19 cellular contexts compared by ENCODE assay signal in genomic region chr7:147539685-147540084, GRCh38.
DNase-seq lines count a peak whose midpoint lies in the region; ATAC-seq, FAIRE-seq and TF ChIP-seq lines count a peak whose summit lies in the region.
"Had no signal": no experiment of that assay in that cellular context is flagged by ENCODE, and none has a peak within 500 bp of the region (broad histone marks: within the 10 kb centered on the region; RNA-seq: fewer than 3 reads in every experiment).

No MANE protein-coding gene starts in this region.

- peaks cover 4% of the 10 kb centered on the region for H3K4me1 ChIP-seq in osteoblast (ENCODE audit: insufficient read depth, low read length)
- H3K4me1 ChIP-seq: BLaER1, HAP-1 had no signal

- TF ChIP-seq CTCF in D721Med (IDR thresholded peaks at IDR 0.05; ENCODE audit: insufficient read depth, missing control alignments) (no peak), osteoblast (IDR thresholded peaks at IDR 0.05; ENCODE audit: extremely low read depth, low read depth, low read length) (no peak)

- H3K79me2 ChIP-seq in osteoblast (ENCODE audit: insufficient read depth, low read length): no peaks in the 10 kb centered on the region

- H3K36me3 ChIP-seq in osteoblast (ENCODE audit: insufficient read depth, low read length): no peaks in the 10 kb centered on the region
- H3K36me3 ChIP-seq: BLaER1, HAP-1 had no signal

- no peaks in the 10 kb centered on the region for H3K27me3 ChIP-seq in osteoblast (ENCODE audit: insufficient read depth, low read length)
- H3K27me3 ChIP-seq: BLaER1 had no signal

- H3K4me3 ChIP-seq in osteoblast (ENCODE audit: insufficient read depth, low read length): no peak overlapping the region
- H3K4me3 ChIP-seq: BLaER1, GM23248, HAP-1 had no signal

- no peak for ATAC-seq in Right ventricle myocardium inferior
- ATAC-seq: CD8-positive, alpha-beta T cell; HepG2 had no signal

- peaks cover 2% of the 10 kb centered on the region for H3K9me3 ChIP-seq in osteoblast (ENCODE audit: low read depth, low read length)

- H4K20me1 ChIP-seq in osteoblast (ENCODE audit: insufficient read depth, low read length): no peaks in the 10 kb centered on the region
- H4K20me1 ChIP-seq: BLaER1 had no signal

- intact Hi-C loops in Right ventricle myocardium inferior (cut with DNase I): no loop called here

- peak; percentile 70 for FAIRE-seq in D721Med (lab: Jason Lieb, UNC)
- FAIRE-seq: A204.1, G401.6, GM12892, GM18507, HepG2 had no signal

- peak overlapping the region; percentile 5 for H3K4me2 ChIP-seq in osteoblast (ENCODE audit: insufficient read depth, low read length)
- H3K4me2 ChIP-seq: BLaER1 had no signal

- no peak overlapping the region for H3K27ac ChIP-seq in osteoblast (ENCODE audit: low read depth, low read length)
- H3K27ac ChIP-seq: BLaER1, GM23248 had no signal

- DNase-seq in D721Med (ENCODE audit: insufficient read length, low spot score) (no peak), HCEC 1CT (peak; percentile 5), NCI-H2171 (lab: John Stamatoyannopoulos, UW) (peak; percentile 12), osteoblast (ENCODE audit: insufficient read length, low spot score, missing footprints) (no peak), RPMI8226 (no peak), AG08395 (ENCODE audit: low spot score) (no peak), Right ventricle myocardium inferior (ENCODE audit: missing footprints) (no peak), NOMO-1 (lab: John Stamatoyannopoulos, UW; ENCODE audit: unreplicated experiment in 2 of 2) (no peak)
- DNase-seq: CD8-positive, alpha-beta T cell; COR-L47; KG1 had no signal

- H2AFZ ChIP-seq in osteoblast (ENCODE audit: low read length): no peak overlapping the region
- H2AFZ ChIP-seq: GM23248 had no signal

Comparison
In these comparisons a context has a peak if more than half of its experiments do, and no peak if none do; other contexts are left out.
1. DNase-seq: peak in HCEC 1CT (single experiment) and NCI-H2171 (single experiment); none in D721Med (single experiment), osteoblast (single experiment), RPMI8226 (single experiment), AG08395 (single experiment), Right ventricle myocardium inferior (single experiment) and NOMO-1 (0 of 2).